Comparison of ENCODE assay signal across 8 cellular contexts in the genomic region with DNA sequence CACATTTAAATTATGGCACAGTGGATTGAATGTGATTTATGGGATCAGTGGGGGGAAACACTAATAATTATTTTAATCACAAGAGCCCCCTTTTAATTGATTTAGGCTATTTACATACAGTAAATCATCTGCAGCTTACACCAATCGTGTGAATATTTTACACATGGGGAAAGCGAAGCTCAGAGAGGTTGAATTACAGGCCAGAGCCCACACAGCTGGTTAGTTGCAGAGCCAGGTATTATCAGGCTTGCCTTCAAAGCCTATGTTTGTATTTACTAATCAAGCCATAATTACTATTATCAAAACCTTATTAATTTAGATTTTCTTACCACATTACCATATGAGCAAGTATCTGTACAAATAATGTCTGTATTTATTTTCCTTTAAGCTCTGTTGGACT. TPM values are rescaled to one million over a fixed set of nuclear protein-coding genes. Genes with fewer than 3 reads are reported as not detected.
DNase-seq lines count a peak whose midpoint lies in the region; ATAC-seq and TF ChIP-seq lines count a peak whose summit lies in the region.

No MANE protein-coding gene starts in this region.

- peaks cover 3% of the 10 kb centered on the region for H3K27me3 Mint-ChIP-seq in activated CD4-positive, alpha-beta memory T cell treated with anti-CD3 and anti-CD28 coated beads for 36 hours

- peaks cover 7% of the 10 kb centered on the region for H3K36me3 Mint-ChIP-seq in activated CD4-positive, alpha-beta memory T cell treated with anti-CD3 and anti-CD28 coated beads for 36 hours

- intact Hi-C loops in activated CD4-positive, alpha-beta memory T cell treated with anti-CD3 and anti-CD28 coated beads for 36 hours (cut with micrococcal nuclease): loop anchor here (5.0 kb wide), 2 partner anchors 71 to 1581 kb away; partner anchors contain the start of gene COX20
- intact Hi-C loops in stomach (cut with DNase I; ENCODE audit: low total_unique reads): no loop called here

- H3K27ac Mint-ChIP-seq in activated CD4-positive, alpha-beta memory T cell treated with anti-CD3 and anti-CD28 coated beads for 36 hours: peak overlapping the region; percentile 100

- peaks cover 41% of the 10 kb centered on the region for H3K4me1 Mint-ChIP-seq in activated CD4-positive, alpha-beta memory T cell treated with anti-CD3 and anti-CD28 coated beads for 36 hours (ENCODE audit: low read depth)

- no peaks in the 10 kb centered on the region for H3K9me3 ChIP-seq in iPS-18a (ENCODE audit: control insufficient read depth, low read depth, low read length)
- H3K9me3 ChIP-seq in stomach: no peaks in the 10 kb centered on the region

- no peak for TF ChIP-seq CTCF in stomach (IDR thresholded peaks at IDR 0.05)

- no peak for ATAC-seq in HG03378 (IDR thresholded peaks at IDR 0.05; ENCODE audit: unreplicated experiment)

- H3K4me3 ChIP-seq in iPS-18a (ENCODE audit: low read length) (peak overlapping the region; percentile 98), stomach (peak overlapping the region; percentile 87 to 97 (median 91))

- peak overlapping the region; percentile 24 for H3K27ac ChIP-seq in iPS-18a (ENCODE audit: low read length)
- peak overlapping the region in 4 of 5 donors; percentile 91 to 97 (median 96) for H3K27ac ChIP-seq in stomach

- CTCF ChIA-PET in activated CD4-positive, alpha-beta memory T cell treated with anti-CD3 and anti-CD28 coated beads for 36 hours (lab: Charles Lee): no interaction called here

- DNase-seq in NCI-H82 (lab: John Stamatoyannopoulos, UW): peak; percentile 50
- no peak for DNase-seq in NCI-H82 treated with DMSO at 0.1 percent for 48 hours (lab: John Stamatoyannopoulos, UW; ENCODE audit: unreplicated experiment)
- DNase-seq in activated CD4-positive, alpha-beta memory T cell treated with anti-CD3 and anti-CD28 coated beads for 36 hours: no peak
- DNase-seq in stomach: no peak
- no peak for DNase-seq in NOMO-1 treated with dmso at 0.1 percent for 144 hours (lab: John Stamatoyannopoulos, UW; ENCODE audit: unreplicated experiment)
- DNase-seq in foreskin melanocyte: no peak

- TF ChIP-seq POLR2A in stomach (IDR thresholded peaks at IDR 0.05): no peak

- H3K4me1 ChIP-seq in iPS-18a (ENCODE audit: control insufficient read depth, low read depth, low read length): peaks cover 14% of the 10 kb centered on the region
- H3K4me1 ChIP-seq in stomach: peaks cover 13 to 69% (median 48%) of the 10 kb centered on the region in 4 donors

- TF ChIP-seq EP300 in stomach (IDR thresholded peaks at IDR 0.05): no peak

- H3K36me3 ChIP-seq in iPS-18a (ENCODE audit: control insufficient read depth, low read depth, low read length) (no peaks in the 10 kb centered on the region), stomach (no peaks in the 10 kb centered on the region)

- peak overlapping the region; percentile 77 for H3K9ac ChIP-seq in iPS-18a (ENCODE audit: low read length)

- POLR2A ChIA-PET in activated CD4-positive, alpha-beta memory T cell treated with anti-CD3 and anti-CD28 coated beads for 36 hours (lab: Charles Lee): interaction anchor here (1.0 to 2.4 kb wide), 2 partner anchors 29 to 32 kb away, joined by 6 to 10 read pairs; no protein-coding TSS in a partner anchor

- H3K4me3 Mint-ChIP-seq in activated CD4-positive, alpha-beta memory T cell treated with anti-CD3 and anti-CD28 coated beads for 36 hours: peak overlapping the region; percentile 95

- no peaks in the 10 kb centered on the region for H3K9me3 Mint-ChIP-seq in activated CD4-positive, alpha-beta memory T cell treated with anti-CD3 and anti-CD28 coated beads for 36 hours

- 17 to 33% (median 27%) methylated on average over 2 of the region's 2 CpGs for WGBS in stomach, 5 donors

- H3K27me3 ChIP-seq in iPS-18a (ENCODE audit: control insufficient read depth, insufficient read depth, low read length) (no peaks in the 10 kb centered on the region), stomach (no peaks in the 10 kb centered on the region)

RNA-seq across cellular contexts. Expression of gene SDCCAG8, which starts 0.7 kb away (rescaled TPM):
- 10 to 100 TPM; 20.7 to 23.2 TPM for total RNA-seq in activated CD4-positive, alpha-beta memory T cell treated with anti-CD3 and anti-CD28 coated beads for 36 hours
- total RNA-seq in stomach: 100 to 1,000 TPM in 1 of 5 donors, 10 to 100 TPM in 4; 19.6 to 184 (median 28.1) TPM
- polyA plus RNA-seq in stomach: 10 to 100 TPM; 16.3 to 24.9 (median 22.5) TPM

RNA-seq across cellular contexts. Expression of gene CEP170, which starts 1.5 kb away (rescaled TPM):
- 10 to 100 TPM; 44.2 to 51.5 TPM for total RNA-seq in activated CD4-positive, alpha-beta memory T cell treated with anti-CD3 and anti-CD28 coated beads for 36 hours
- total RNA-seq in stomach: 10 to 100 TPM in 4 of 5 donors, under 1 TPM in 1; 0.87 to 71.0 (median 20.9) TPM
- polyA plus RNA-seq in stomach: 1 to 10 TPM; 5.0 to 6.1 (median 5.7) TPM
